23 cellular contexts compared by ENCODE assay signal in genomic region chr11:37811349-37811748, GRCh38.
DNase-seq lines count a peak whose midpoint lies in the region; ATAC-seq, FAIRE-seq and TF ChIP-seq lines count a peak whose summit lies in the region.
"Had no signal": no experiment of that assay in that cellular context is flagged by ENCODE, and none has a peak within 500 bp of the region (broad histone marks: within the 10 kb centered on the region; RNA-seq: fewer than 3 reads in every experiment).

No MANE protein-coding gene starts in this region.

- no peaks in the 10 kb centered on the region for H3K27me3 Mint-ChIP-seq in T-cell

- H3K4me1 Mint-ChIP-seq in T-cell, result no peaks in the 10 kb centered on the region

- ATAC-seq in T-cell (replicated peaks in 1 of 4), result no peak
- ATAC-seq: CD8-positive, alpha-beta T cell; GM12878; HepG2 had no signal

- no peak for TF ChIP-seq EP300 in H1 (IDR thresholded peaks at IDR 0.05; ENCODE audit: borderline replicate concordance in 1 of 2, low read depth in 2 of 2, low read length in 2 of 2)

- no peak overlapping the region for H4K91ac ChIP-seq in H1 (replicated peaks; ENCODE audit: insufficient read length, low read length)

- no peak overlapping the region for H2BK15ac ChIP-seq in H1 (ENCODE audit: low read length)

- no peak overlapping the region for H3K14ac ChIP-seq in H1 (ENCODE audit: insufficient read length)

- H3K56ac ChIP-seq in H1 (replicated peaks; ENCODE audit: insufficient read length, low read depth, low read length), result no peak overlapping the region

- H3K23ac ChIP-seq in H1 (ENCODE audit: insufficient read length), result no peak overlapping the region

- no peak overlapping the region for H3K27ac ChIP-seq in H1 (ENCODE audit: low read depth, low read length)
- H3K27ac ChIP-seq in coronary artery, result no peak overlapping the region
- H3K27ac ChIP-seq: KMS-11, SK-N-MC had no signal

- TF ChIP-seq CTCF in H1 (IDR thresholded peaks at IDR 0.05; ENCODE audit: control extremely low read depth in 1 of 3, insufficient read depth in 1 of 3, low read depth in 1 of 3, low read length in 3 of 3) (no peak), coronary artery (IDR thresholded peaks at IDR 0.05) (no peak)

- no peak overlapping the region for H3K27ac Mint-ChIP-seq in T-cell
- H3K27ac Mint-ChIP-seq: CD8-positive, alpha-beta T cell had no signal

- CTCF ChIA-PET in H1 (lab: Charles Lee; ENCODE audit: partially characterized antibody), result interaction anchor here (0.9 kb wide), 1 partner anchor 135 kb away, joined by 3 read pairs; no protein-coding TSS in a partner anchor
- CTCF ChIA-PET in T-cell (lab: Charles Lee), result no interaction called here

- no peak for TF ChIP-seq RAD21 in H1 (IDR thresholded peaks at IDR 0.05 in 1 of 2, conservative IDR thresholded peaks at IDR 0.05 in 1 of 2; ENCODE audit: low read depth in 2 of 2, low read length in 2 of 2)

- no peaks in the 10 kb centered on the region for H3K23me2 ChIP-seq in H1 (ENCODE audit: low read depth, low read length)

- POLR2A ChIA-PET in H1 (lab: Charles Lee; ENCODE audit: partially characterized antibody) (no interaction called here), T-cell (lab: Charles Lee) (interaction anchor here in 1 of 2 donors (0.5 kb wide), 1 partner anchor 1448 kb away, joined by 5 read pairs; no protein-coding TSS in a partner anchor)

- no peaks in the 10 kb centered on the region for H3K36me3 Mint-ChIP-seq in T-cell
- H3K36me3 Mint-ChIP-seq: CD8-positive, alpha-beta T cell had no signal

- H3K4me1 ChIP-seq in H1 (replicated peaks in 1 of 4; ENCODE audit: control insufficient read depth in 3 of 4, insufficient read depth in 4 of 4, low read length in 3 of 4), result peaks cover 0 to 6% (median 2%) of the 10 kb centered on the region in 4 experiments; a peak in 3 of 7 replicates

- H4K20me1 ChIP-seq in H1 (replicated peaks in 1 of 2; ENCODE audit: control insufficient read depth in 1 of 2, insufficient read depth in 2 of 2, low read length in 2 of 2), result no peaks in the 10 kb centered on the region

- H2AK5ac ChIP-seq in H1 (ENCODE audit: low read depth, low read length), result no peak overlapping the region

- no peak overlapping the region for H2BK5ac ChIP-seq in H1 (ENCODE audit: low read depth, low read length)

- peaks cover 2 to 11% (median 8%) of the 10 kb centered on the region in 3 donors for H3K9me3 Mint-ChIP-seq in T-cell

- peaks cover 0 to 1% (median 0%) of the 10 kb centered on the region in 4 experiments; a peak in 1 of 7 replicates for H3K27me3 ChIP-seq in H1 (replicated peaks in 1 of 4; ENCODE audit: control insufficient read depth in 3 of 4, extremely low read depth in 1 of 4, insufficient read depth in 3 of 4, low read length in 3 of 4)

- 96% methylated on average over 7 of the region's 7 CpGs; no CpG with 5 or more reads in 1 of the 2 experiments for WGBS in H1 (ENCODE audit: extremely low coverage in 1 of 2, insufficient coverage in 1 of 2, insufficient read length in 1 of 2, insufficient replicate concordance in 2 of 2, low coverage in 1 of 2, low lambda C conversion rate in 2 of 2, missing lambda C conversion rate in 1 of 2), 2 experiments

- H3K9me3 ChIP-seq in H1 (ENCODE audit: insufficient read depth in 2 of 2, low read depth in 1 of 2, low read length in 1 of 2), result no peaks in the 10 kb centered on the region

- H3K4me2 ChIP-seq in H1 (ENCODE audit: insufficient read depth in 1 of 2, low read depth in 2 of 2, low read length in 2 of 2), result no peak overlapping the region
- H3K4me2 ChIP-seq: KMS-11 had no signal

- no peak for TF ChIP-seq POLR2A in H1 (IDR thresholded peaks at IDR 0.05; ENCODE audit: control extremely low read depth in 1 of 2, low read depth in 2 of 2, low read length in 2 of 2)

- H2BK120ac ChIP-seq in H1 (replicated peaks; ENCODE audit: low read depth, low read length), result no peak overlapping the region

- H4K5ac ChIP-seq in H1 (ENCODE audit: insufficient read length, low read depth, low read length), result no peak overlapping the region

- no peaks in the 10 kb centered on the region; a peak in 1 of 8 replicates for H3K36me3 ChIP-seq in H1 (ENCODE audit: control insufficient read depth in 2 of 4, insufficient read depth in 4 of 4, low read length in 3 of 4)

- no peak overlapping the region for H3K4ac ChIP-seq in H1 (replicated peaks; ENCODE audit: insufficient read length, low read depth, low read length)

- H4K8ac ChIP-seq in H1 (ENCODE audit: extremely low read depth, insufficient read depth, low read length), result peak overlapping the region; percentile 29; the same call in 1 of the 2 replicates

- no peak overlapping the region for H2BK20ac ChIP-seq in H1 (ENCODE audit: low read length)

- no peak overlapping the region for H2BK12ac ChIP-seq in H1 (ENCODE audit: low read depth, low read length)

- H3K9ac ChIP-seq in H1 (replicated peaks in 1 of 4; ENCODE audit: extremely low read depth in 1 of 4, low read depth in 3 of 4, low read length in 3 of 4), result no peak overlapping the region
- H3K9ac ChIP-seq: KMS-11 had no signal

- DNase-seq in SHP77 (lab: John Stamatoyannopoulos, UW) (peak; percentile 5 to 16), SHP77 treated with DMSO at 0.1 percent for 48 hours (lab: John Stamatoyannopoulos, UW) (no peak), H1 (ENCODE audit: low read depth in 1 of 2, low spot score in 2 of 2) (no peak), myocyte (ENCODE audit: low read depth) (peak; percentile 37), HCEC 1CT (no peak), T-cell (no peak), HUDEP-2 (lab: John Stamatoyannopoulos, UW; ENCODE audit: unreplicated experiment in 76 of 76) (no peak), coronary artery (ENCODE audit: low spot score) (no peak)
- DNase-seq: 8988T; CD8-positive, alpha-beta T cell; DMS79 treated with DMSO at 0.1 percent for 48 hours; NCI-H1048; NCI-H1436 treated with DMSO at 0.1 percent for 48 hours; NCI-H2029 treated with DMSO at 0.1 percent for 48 hours; NCI-H2171 treated with DMSO at 0.1 percent for 48 hours; NCI-H510A treated with DMSO at 0.1 percent for 48 hours; NCI-H82 had no signal

- H3K4me3 ChIP-seq in H1 (ENCODE audit: extremely low read depth in 1 of 4, insufficient read depth in 2 of 4, low read depth in 3 of 4, low read length in 4 of 4), result no peak overlapping the region
- H3K4me3 ChIP-seq in coronary artery, result no peak overlapping the region
- H3K4me3 ChIP-seq: GM12878, SK-N-MC had no signal

- no peaks in the 10 kb centered on the region for H3K79me1 ChIP-seq in H1 (ENCODE audit: low read depth, low read length)

- H2AFZ ChIP-seq in H1 (ENCODE audit: low read length), result no peak overlapping the region

- H3K18ac ChIP-seq in H1 (ENCODE audit: extremely low read depth, low read length), result no peak overlapping the region

- FAIRE-seq in H1 (lab: Jason Lieb, UNC), result no peak
- FAIRE-seq: G401.6, GM12878, GM18507, HepG2 had no signal

- no peaks in the 10 kb centered on the region for H3K79me2 ChIP-seq in H1 (ENCODE audit: control insufficient read depth in 1 of 2, insufficient read depth in 2 of 2, low read length in 2 of 2)

- no peak overlapping the region for H3K4me3 Mint-ChIP-seq in T-cell
- H3K4me3 Mint-ChIP-seq: CD8-positive, alpha-beta T cell had no signal

TF ChIP-seq in H1, 55 proteins besides CTCF, POLR2A, EP300 and RAD21:
- no peak for TF ChIP-seq CHD2 (IDR thresholded peaks at IDR 0.05; ENCODE audit: low read length)
- no peak for TF ChIP-seq KDM1A (IDR thresholded peaks at IDR 0.05; ENCODE audit: borderline replicate concordance, low read length)
- no peak for TF ChIP-seq POU5F1 (IDR thresholded peaks at IDR 0.05; ENCODE audit: low read depth, low read length)
- no peak for TF ChIP-seq TAF1 (IDR thresholded peaks at IDR 0.05; ENCODE audit: low read depth, low read length)
- TF ChIP-seq SP2 (IDR thresholded peaks at IDR 0.05; ENCODE audit: low read length), result no peak
- TF ChIP-seq PHF8 (conservative IDR thresholded peaks at IDR 0.05; ENCODE audit: low read depth, low read length), result no peak
- TF ChIP-seq ATF2 (IDR thresholded peaks at IDR 0.05; ENCODE audit: low read length), result no peak
- no peak for TF ChIP-seq BCL11A (IDR thresholded peaks at IDR 0.05; ENCODE audit: low read depth in 2 of 2, low read length in 2 of 2)
- no peak for TF ChIP-seq CBX8 (IDR thresholded peaks at IDR 0.05; ENCODE audit: borderline replicate concordance, low read depth, low read length)
- no peak for TF ChIP-seq CBX5 (IDR thresholded peaks at IDR 0.05; ENCODE audit: low read depth, low read length)
- TF ChIP-seq CTBP2 (IDR thresholded peaks at IDR 0.05; ENCODE audit: borderline replicate concordance, insufficient read depth, insufficient read length, low read length), result no peak
- no peak for TF ChIP-seq NRF1 (IDR thresholded peaks at IDR 0.05; ENCODE audit: low read depth, low read length)
- TF ChIP-seq SIRT6 (IDR thresholded peaks at IDR 0.05; ENCODE audit: low read length), result no peak
- no peak for TF ChIP-seq CEBPB (IDR thresholded peaks at IDR 0.05; ENCODE audit: low read depth, low read length)

Comparison
In these comparisons a context has a peak if more than half of its experiments do, and no peak if none do; other contexts are left out.
1. DNase-seq: peak in SHP77 (2 of 2) and myocyte (single experiment); none in SHP77 treated with DMSO at 0.1 percent for 48 hours (single experiment), H1 (0 of 2), HCEC 1CT (single experiment), T-cell (0 of 34), HUDEP-2 (0 of 76) and coronary artery (single experiment).